10 cellular contexts compared by ENCODE assay signal in the genomic region with DNA sequence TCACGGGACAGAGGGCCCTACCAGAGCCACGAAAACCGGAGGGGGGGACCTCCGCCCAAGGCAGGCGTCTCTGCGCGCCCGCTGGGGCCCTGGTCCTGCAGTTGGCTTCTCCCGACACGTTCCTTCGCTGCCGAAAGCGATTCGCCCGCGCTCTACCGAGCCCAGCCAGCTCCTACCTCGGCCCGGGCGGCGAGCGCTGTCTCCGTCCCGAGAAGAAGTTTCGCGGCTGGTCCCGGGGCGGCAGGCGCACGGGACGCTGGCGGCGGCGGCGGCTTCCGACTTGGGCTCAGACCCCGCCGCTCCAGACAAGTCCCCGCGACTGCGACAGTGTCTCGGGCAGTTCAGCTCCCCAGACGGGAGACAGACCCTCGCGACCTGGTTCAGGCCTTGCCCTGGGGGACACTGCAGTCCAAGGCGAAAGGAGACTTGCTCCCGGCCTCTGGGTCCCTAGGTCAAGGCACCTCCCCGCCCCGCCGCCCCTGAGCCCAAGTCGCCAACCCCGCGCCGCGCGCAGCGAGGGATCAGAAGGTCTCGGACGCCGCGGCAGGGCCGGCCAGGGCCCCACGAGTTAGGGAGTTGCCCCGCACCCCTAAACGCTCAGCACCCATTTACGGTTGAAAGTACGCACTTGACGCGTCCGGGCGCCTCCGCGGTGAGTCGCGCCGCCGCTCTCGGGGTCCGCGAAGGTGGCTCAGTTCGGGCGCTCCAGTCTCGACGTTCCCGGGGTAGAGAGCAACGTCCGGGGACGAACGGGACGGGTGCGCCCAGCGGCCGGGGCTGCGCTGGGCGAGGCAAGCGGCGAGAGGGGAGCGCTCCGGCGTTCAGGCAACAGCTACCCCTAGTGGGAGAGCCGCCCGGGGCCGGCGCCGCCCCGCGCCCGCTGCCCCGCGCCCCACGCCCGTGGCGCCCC. TPM values are rescaled to one million over a fixed set of nuclear protein-coding genes. Genes with fewer than 3 reads are reported as not detected.
DNase-seq lines count a peak whose midpoint lies in the region; ATAC-seq and TF ChIP-seq lines count a peak whose summit lies in the region.
"Had no signal": no experiment of that assay in that cellular context is flagged by ENCODE, and none has a peak within 500 bp of the region (broad histone marks: within the 10 kb centered on the region; RNA-seq: fewer than 3 reads in every experiment).

No MANE protein-coding gene starts in this region.

- POLR2A ChIA-PET in PC-3 (lab: Charles Lee; ENCODE audit: unreplicated experiment) = no interaction called here

- H3K4me1 ChIP-seq in PC-3 (ENCODE audit: insufficient read depth, low read length) = no peaks in the 10 kb centered on the region
- H3K4me1 ChIP-seq in ovary (ENCODE audit: insufficient read depth) = peaks cover 13% of the 10 kb centered on the region
- H3K4me1 ChIP-seq in Karpas-422 (ENCODE audit: low read length) = no peaks in the 10 kb centered on the region

- H3K4me2 ChIP-seq in PC-3 (ENCODE audit: low read length) = peak overlapping the region; percentile 93
- no peak overlapping the region for H3K4me2 ChIP-seq in Karpas-422 (ENCODE audit: low read depth, low read length, poor library complexity, severe bottlenecking)

- BruUV-seq in PC-3 (replicated peaks; lab: Mats Ljungman, UMichigan) = no TSS peak

- H3K9ac ChIP-seq in PC-3 (ENCODE audit: low read length) (peak overlapping the region; percentile 47), Karpas-422 (ENCODE audit: low read length) (no peak overlapping the region)

- TF ChIP-seq CTCF in C4-2B (conservative IDR thresholded peaks at IDR 0.05) (peak; percentile 64), PC-3 (conservative IDR thresholded peaks at IDR 0.05; ENCODE audit: low read depth, low read length) (0 out of 2 replicates have a peak, but pooled peaks have one; percentile 15), ovary (IDR thresholded peaks at IDR 0.05) (peak; percentile 19 to 61 (median 49))

- H3K9me3 ChIP-seq in PC-3 (ENCODE audit: low read length) (no peaks in the 10 kb centered on the region), ovary (peaks cover 5 to 17% of the 10 kb centered on the region in 2 donors), Karpas-422 (ENCODE audit: low read length) (peaks cover 3% of the 10 kb centered on the region; the same call in 1 of the 2 replicates)

- peaks cover 32% of the 10 kb centered on the region for H3K27me3 ChIP-seq in PC-3 (ENCODE audit: low read length)
- H3K27me3 ChIP-seq in ovary = no peaks in the 10 kb centered on the region
- H3K27me3 ChIP-seq in Karpas-422 (ENCODE audit: low read length) = no peaks in the 10 kb centered on the region

- no peak for TF ChIP-seq EP300 in ovary (IDR thresholded peaks at IDR 0.05)

- peak; percentile 62 for ATAC-seq in PC-3
- peak; percentile 64 to 80 for ATAC-seq in left cardiac atrium
- no peak for ATAC-seq in HG03457 (IDR thresholded peaks at IDR 0.05; ENCODE audit: unreplicated experiment)

- H3K4me3 ChIP-seq in PC-3 (ENCODE audit: low read length) (peak overlapping the region; percentile 84), ovary (peak overlapping the region; percentile 75), Karpas-422 (ENCODE audit: low read length) (no peak overlapping the region)

- CTCF ChIA-PET in PC-3 (lab: Charles Lee) = interaction anchor here (0.6 kb wide), 1 partner anchor 79 kb away, joined by 3 read pairs; no protein-coding TSS in a partner anchor

- 1% methylated on average over 24 to 113 of the region's 113 CpGs for WGBS in ovary, 3 donors

- TF ChIP-seq POLR2A in ovary (IDR thresholded peaks at IDR 0.05) = peak; percentile 10

- no peaks in the 10 kb centered on the region for H3F3A ChIP-seq in PC-3 (ENCODE audit: low read length, unreplicated experiment)

- intact Hi-C loops in PC-3 (cut with micrococcal nuclease) = no loop called here
- intact Hi-C loops in left cardiac atrium (cut with DNase I) = no loop called here
- intact Hi-C loops in ovary (cut with DNase I) = loop anchor here (2.0 to 10.0 kb wide), 11 partner anchors 83 to 895 kb away; a partner anchor contains a TSS

- H3K9me2 ChIP-seq in PC-3 (replicated peaks; ENCODE audit: low read length) (no peaks in the 10 kb centered on the region), Karpas-422 (replicated peaks; ENCODE audit: insufficient read depth, low read length) (no peaks in the 10 kb centered on the region)

- H2AFZ ChIP-seq in PC-3 (ENCODE audit: low read length) = peak overlapping the region; percentile 77
- H2AFZ ChIP-seq in Karpas-422 (ENCODE audit: low read length) = no peak overlapping the region

- H3K79me2 ChIP-seq in PC-3 (ENCODE audit: low read length) = peaks cover 16% of the 10 kb centered on the region
- H3K79me2 ChIP-seq in Karpas-422 (ENCODE audit: low read length) = no peaks in the 10 kb centered on the region

- H3K36me3 ChIP-seq in PC-3 (ENCODE audit: low read depth, low read length) (no peaks in the 10 kb centered on the region), ovary (no peaks in the 10 kb centered on the region), Karpas-422 (ENCODE audit: insufficient read depth, low read length) (no peaks in the 10 kb centered on the region)
- H3K36me3 ChIP-seq: neutrophil had no signal

- H3K27ac ChIP-seq in C4-2B = no peak overlapping the region
- no peak overlapping the region for H3K27ac ChIP-seq in PC-3 (ENCODE audit: low read length)
- peak overlapping the region; percentile 94 to 96 for H3K27ac ChIP-seq in ovary
- H3K27ac ChIP-seq in Karpas-422 (ENCODE audit: low read length) = no peak overlapping the region
- H3K27ac ChIP-seq: neutrophil had no signal

- H4K20me1 ChIP-seq in PC-3 (ENCODE audit: low read length) (no peaks in the 10 kb centered on the region), Karpas-422 (ENCODE audit: insufficient read depth, low read depth, low read length) (no peaks in the 10 kb centered on the region)

- DNase-seq in PC-3 (peak; percentile 66), left cardiac atrium (no peak), ovary (peak; percentile 72 to 85 (median 79)), medulla oblongata (ENCODE audit: extremely low spot score) (no peak), NCI-H1417 (lab: John Stamatoyannopoulos, UW) (no peak), Karpas-422 (no peak)
- DNase-seq: NCI-H1105 had no signal

RNA-seq across cellular contexts. Expression of a gene that starts 1.4 kb away (rescaled TPM):
- total RNA-seq in PC-3 (2014; rRNA removed) (4.9 and 5.8 TPM in 2 replicates), left cardiac atrium (1 to 10 TPM in 1 of 2 donors, under 1 TPM in 1; 0.37 to 1.1 TPM), ovary (10 to 100 TPM in 6 of 7 donors, 1 to 10 TPM in 1; 5.6 to 24.7 (median 14.0) TPM)
- 10 to 100 TPM in 1 of 2 donors, 1 to 10 TPM in 1; 3.1 to 13.9 TPM for polyA plus RNA-seq in ovary
- not detected in 2 replicates for total RNA-seq in Karpas-422 (2014; rRNA removed; shearing (Covaris generic); ENCODE audit: low replicate concordance)

Comparison
In these comparisons a context has a peak if more than half of its experiments do, and no peak if none do; other contexts are left out.
1. H3K27ac ChIP-seq: peak in ovary (2 of 2); none in C4-2B (single experiment), PC-3 (single experiment) and Karpas-422 (single experiment).
2. DNase-seq: peak in PC-3 (single experiment) and ovary (5 of 5); none in left cardiac atrium (single experiment), medulla oblongata (single experiment), NCI-H1417 (0 of 3) and Karpas-422 (single experiment).
3. intact Hi-C loops: an anchor here in ovary (2.0 to 10.0 kb wide); none called in PC-3 and left cardiac atrium.
4. Peak in every context shown above with its lines, with median percentiles within 50 percentile points of each other: CTCF ChIP-seq.